Comparison of ENCODE assay signal across 8 cellular contexts in genomic region chr15:52466134-52466701, GRCh38.
DNase-seq lines count a peak whose midpoint lies in the region; ATAC-seq and TF ChIP-seq lines count a peak whose summit lies in the region.

No MANE protein-coding gene starts in this region.

- no peaks in the 10 kb centered on the region for H3K36me3 Mint-ChIP-seq in Calu3 (ENCODE audit: insufficient read depth, unreplicated experiment)

- no peaks in the 10 kb centered on the region for H3K27me3 ChIP-seq in OCI-LY3 (ENCODE audit: low read depth, low read length)

- H3K36me3 ChIP-seq in OCI-LY3 (replicated peaks; ENCODE audit: low read depth, low read length): no peaks in the 10 kb centered on the region

- H3K27ac Mint-ChIP-seq in Calu3 (ENCODE audit: unreplicated experiment): no peak overlapping the region

- H3K9ac ChIP-seq in OCI-LY3 (ENCODE audit: low read length): peak overlapping the region; percentile 91

- TF ChIP-seq CTCF in OCI-LY3 (IDR thresholded peaks at IDR 0.05; ENCODE audit: low read depth, low read length) (peak; percentile 53), Calu3 (IDR thresholded peaks at IDR 0.05; ENCODE audit: unreplicated experiment) (no peak)

- peak; percentile 88 for ATAC-seq in GM18907 (IDR thresholded peaks at IDR 0.05; ENCODE audit: unreplicated experiment)
- ATAC-seq in HG02798 (IDR thresholded peaks at IDR 0.05; ENCODE audit: poor library complexity, unreplicated experiment): peak; percentile 95

- H3K4me2 ChIP-seq in OCI-LY3 (ENCODE audit: low read length): peak overlapping the region; percentile 97

- no peaks in the 10 kb centered on the region for H3K27me3 Mint-ChIP-seq in Calu3 (ENCODE audit: unreplicated experiment)

- H3K79me2 ChIP-seq in OCI-LY3 (ENCODE audit: low read length): peaks cover 84% of the 10 kb centered on the region

- H2AFZ ChIP-seq in OCI-LY3 (ENCODE audit: low read depth, low read length): no peak overlapping the region

- DNase-seq in head of caudate nucleus (peak in 37 of 42 donors; percentile 15 to 63 (median 40)), DMS 273 (lab: John Stamatoyannopoulos, UW; ENCODE audit: unreplicated experiment) (no peak), Calu3 (no peak), hepatic stellate cell (ENCODE audit: low spot score) (no peak)
- peak; percentile 6 for DNase-seq in stimulated activated CD8-positive, alpha-beta memory T cell treated with anti-CD3 and anti-CD28 coated beads, Interleukin-12 subunit alpha, Interleukin-12 subunit beta, amount 100 ng/mL, for 4 hours (ENCODE audit: low read depth)

- no peaks in the 10 kb centered on the region for H3K9me3 ChIP-seq in OCI-LY3 (ENCODE audit: insufficient read depth, low read length)

- H3K27ac ChIP-seq in OCI-LY3 (ENCODE audit: low read length): peak overlapping the region; percentile 97

- no peak overlapping the region for H3K4me3 Mint-ChIP-seq in Calu3 (ENCODE audit: low read depth, unreplicated experiment)

- no peaks in the 10 kb centered on the region for H4K20me1 ChIP-seq in OCI-LY3 (ENCODE audit: insufficient read depth, low read length)

- H3K4me1 ChIP-seq in OCI-LY3 (ENCODE audit: low read length): peaks cover 61% of the 10 kb centered on the region

- CTCF ChIA-PET in Calu3 (lab: Charles Lee): no interaction called here

- intact Hi-C loops in head of caudate nucleus (cut with DNase I): loop anchor here (10.0 kb wide), 1 partner anchor 59 kb away; the partner anchor contains the start of gene MYO5A
- intact Hi-C loops in Calu3 (cut with micrococcal nuclease; ENCODE audit: unreplicated experiment): no loop called here

- BruUV-seq in Calu3 (replicated peaks; lab: Mats Ljungman, UMichigan): no TSS peak

- H3K4me3 ChIP-seq in OCI-LY3 (ENCODE audit: low read length): peak overlapping the region; percentile 70

- no peaks in the 10 kb centered on the region for H3K9me3 Mint-ChIP-seq in Calu3 (ENCODE audit: low read depth, unreplicated experiment)

- no peaks in the 10 kb centered on the region for H3K4me1 Mint-ChIP-seq in Calu3 (ENCODE audit: low read depth, unreplicated experiment)

Comparison
In these comparisons a context has a peak if more than half of its experiments do, and no peak if none do; other contexts are left out.
1. DNase-seq: peak in head of caudate nucleus (37 of 42) and stimulated activated CD8-positive, alpha-beta memory T cell treated with anti-CD3 and anti-CD28 coated beads, Interleukin-12 subunit alpha, Interleukin-12 subunit beta, amount 100 ng/mL, for 4 hours (single experiment); none in DMS 273 (single experiment), Calu3 (single experiment) and hepatic stellate cell (single experiment).